ENCODE assay signal across 8 cellular contexts in genomic region chr2:200585730-200586643, GRCh38. TPM values are rescaled to one million over a fixed set of nuclear protein-coding genes. Genes with fewer than 3 reads are reported as not detected.
DNase-seq lines count a peak whose midpoint lies in the region; ATAC-seq, FAIRE-seq and TF ChIP-seq lines count a peak whose summit lies in the region.

TSS of gene AOX1 (plus strand) at chr2:200586014. CDS start at chr2:200586109, 95 bp downstream.

- BruUV-seq in endothelial cell of umbilical vein (replicated peaks; lab: Mats Ljungman, UMichigan): no TSS peak

- H3K9ac ChIP-seq in endothelial cell of umbilical vein (replicated peaks; ENCODE audit: extremely low read depth, insufficient read depth, low read length): no peak within 1 kb of the TSS
- peak within 1 kb of the TSS; percentile 50 for H3K9ac ChIP-seq in mesendoderm (ENCODE audit: low read length)

- H2BK120ac ChIP-seq in mesendoderm (ENCODE audit: low read depth, low read length): no peak within 1 kb of the TSS

- H3K18ac ChIP-seq in mesendoderm (ENCODE audit: low read length): no peak within 1 kb of the TSS

- H3K4me2 ChIP-seq in endothelial cell of umbilical vein (ENCODE audit: insufficient read depth, low read length) (peak within 1 kb of the TSS; percentile 84), mesendoderm (ENCODE audit: low read length) (peak within 1 kb of the TSS; percentile 64)

- no peak within 1 kb of the TSS for H2BK5ac ChIP-seq in mesendoderm (ENCODE audit: low read length)

- peaks cover 11% of the 10 kb centered on the region for H3K4me1 ChIP-seq in endothelial cell of umbilical vein (ENCODE audit: control insufficient read depth, extremely low read depth, insufficient read depth, low read length)
- H3K4me1 ChIP-seq in mesendoderm (ENCODE audit: control insufficient read depth, low read depth, low read length): no peaks in the 10 kb centered on the region

- H2AFZ ChIP-seq in endothelial cell of umbilical vein (ENCODE audit: low read depth, low read length): peak within 1 kb of the TSS; percentile 94

- no peaks in the 10 kb centered on the region for H3K79me1 ChIP-seq in mesendoderm (ENCODE audit: low read length)

- no peak within 1 kb of the TSS for H2AK5ac ChIP-seq in mesendoderm (ENCODE audit: low read length)

- ATAC-seq in GM21619 (IDR thresholded peaks at IDR 0.05; ENCODE audit: unreplicated experiment) (peak; percentile 53), HG03571 (IDR thresholded peaks at IDR 0.05; ENCODE audit: unreplicated experiment) (no peak)

- TF ChIP-seq POLR2A in endothelial cell of umbilical vein (IDR thresholded peaks at IDR 0.05; ENCODE audit: low read depth, low read length): no peak

- no peak within 1 kb of the TSS for H4K8ac ChIP-seq in mesendoderm (ENCODE audit: low read depth, low read length)

- no peak for DNase-seq in AG09319 (ENCODE audit: extremely low read depth, low read depth)
- peak; percentile 14 to 34 for DNase-seq in activated CD4-positive, alpha-beta T cell treated with anti-CD3 and anti-CD28 coated beads, Interleukin-2, amount 50 U/mL, for 48 hours
- DNase-seq in endothelial cell of umbilical vein (ENCODE audit: low read depth, low spot score): peak; percentile 53
- peak; percentile 90 for DNase-seq in mesendoderm
- DNase-seq in substantia nigra (lab: John Stamatoyannopoulos, UW): peak in 24 of 49 donors; percentile 1 to 73 (median 12)
- no peak for DNase-seq in middle frontal gyrus (ENCODE audit: extremely low spot score, low spot score)

- TF ChIP-seq CTCF in AG09319 (IDR thresholded peaks at IDR 0.05; ENCODE audit: low read depth, low read length) (peak; percentile 20), endothelial cell of umbilical vein (IDR thresholded peaks at IDR 0.05; ENCODE audit: extremely low read depth in 1 of 2, insufficient read depth in 1 of 2, low read depth in 1 of 2, low read length in 2 of 2) (peak in 1 of 2 donors; percentile 7)

- H3K27me3 ChIP-seq in endothelial cell of umbilical vein (ENCODE audit: control insufficient read depth in 2 of 2, insufficient read depth in 2 of 2, low read length in 2 of 2): no peaks in the 10 kb centered on the region
- H3K27me3 ChIP-seq in mesendoderm (ENCODE audit: insufficient read depth, low read length, poor library complexity): no peaks in the 10 kb centered on the region

- no peaks in the 10 kb centered on the region for H3K79me2 ChIP-seq in endothelial cell of umbilical vein (ENCODE audit: control insufficient read depth, insufficient read depth, low read length)
- H3K79me2 ChIP-seq in mesendoderm (ENCODE audit: control insufficient read depth, insufficient read depth, low read length): no peaks in the 10 kb centered on the region

- peak within 1 kb of the TSS; percentile 78 for H3K56ac ChIP-seq in mesendoderm (ENCODE audit: low read length)

- H3K36me3 ChIP-seq in endothelial cell of umbilical vein (ENCODE audit: control insufficient read depth in 2 of 2, extremely low read depth in 1 of 2, insufficient read depth in 2 of 2, low read length in 2 of 2) (no peaks in the 10 kb centered on the region), mesendoderm (ENCODE audit: control insufficient read depth, insufficient read depth, low read length) (no peaks in the 10 kb centered on the region)

- H3K27ac ChIP-seq in endothelial cell of umbilical vein (ENCODE audit: insufficient read depth, low read depth, low read length): no peak within 1 kb of the TSS
- H3K27ac ChIP-seq in mesendoderm (ENCODE audit: low read depth, low read length): no peak within 1 kb of the TSS
- peak within 1 kb of the TSS; percentile 20 for H3K27ac ChIP-seq in substantia nigra (ENCODE audit: low read depth, low read length, poor library complexity, severe bottlenecking)

- no peak for FAIRE-seq in endothelial cell of umbilical vein (lab: Jason Lieb, UNC)

- no peak within 1 kb of the TSS for H4K5ac ChIP-seq in mesendoderm (ENCODE audit: low read length)

- dilution Hi-C loops in endothelial cell of umbilical vein (cut with MboI; ENCODE audit: extremely low pct_ligation_motif_present, low sequenced_read_pairs): no loop called here

- no peaks in the 10 kb centered on the region for H4K20me1 ChIP-seq in endothelial cell of umbilical vein (replicated peaks; ENCODE audit: control insufficient read depth, extremely low read depth, insufficient read depth, low read length)

- H3K9me1 ChIP-seq in endothelial cell of umbilical vein (replicated peaks; ENCODE audit: control insufficient read depth, extremely low read depth, insufficient read depth, low read length): no peaks in the 10 kb centered on the region

- H2BK15ac ChIP-seq in mesendoderm (replicated peaks; ENCODE audit: low read depth): no peak within 1 kb of the TSS

- CTCF ChIA-PET in endothelial cell of umbilical vein (lab: Charles Lee): interaction anchor here (0.6 to 2.1 kb wide), 16 partner anchors 10 to 612 kb away, joined by 3 to 7 read pairs (median 4); no protein-coding TSS in a partner anchor

- no CpG with 5 or more reads among the region's 62 CpGs for WGBS in mesendoderm (ENCODE audit: extremely low coverage, insufficient coverage, low lambda C conversion rate)

- POLR2A ChIA-PET in endothelial cell of umbilical vein (lab: Charles Lee): no interaction called here

- peak within 1 kb of the TSS; percentile 32 to 54 (median 47) for H3K4me3 ChIP-seq in endothelial cell of umbilical vein (replicated peaks in 1 of 3; ENCODE audit: insufficient read depth in 1 of 3, low read depth in 1 of 3, low read length in 3 of 3)
- peak within 1 kb of the TSS; percentile 10 for H3K4me3 ChIP-seq in mesendoderm (ENCODE audit: low read length)

- H3K9me3 ChIP-seq in endothelial cell of umbilical vein (replicated peaks; ENCODE audit: control insufficient read depth, insufficient read depth, low read length): no peaks in the 10 kb centered on the region

- H3K4ac ChIP-seq in mesendoderm (ENCODE audit: low read depth, low read length): no peak within 1 kb of the TSS

- intact Hi-C loops in endothelial cell of umbilical vein (cut with micrococcal nuclease): no loop called here

- no peak within 1 kb of the TSS for H3K23ac ChIP-seq in mesendoderm (ENCODE audit: low read length)

TF ChIP-seq in endothelial cell of umbilical vein, 7 proteins besides CTCF, POLR2A, EP300 and RAD21:
- TF ChIP-seq EZH2 (IDR thresholded peaks at IDR 0.05; ENCODE audit: borderline replicate concordance, low read depth, low read length, severe bottlenecking) (peak; percentile 41), POLR2AphosphoS5 (IDR thresholded peaks at IDR 0.05; ENCODE audit: insufficient read depth, low read depth, low read length) (no peak), GATA2 (IDR thresholded peaks at IDR 0.05; ENCODE audit: insufficient read depth, insufficient read length, low read depth, low read length) (no peak), FOS (IDR thresholded peaks at IDR 0.05; ENCODE audit: borderline replicate concordance, insufficient read depth, low read length) (no peak), MYC (IDR thresholded peaks at IDR 0.05; ENCODE audit: low read depth, low read length) (no peak), MAX (IDR thresholded peaks at IDR 0.05; ENCODE audit: insufficient read depth, insufficient read length) (peak; percentile 5), JUN (IDR thresholded peaks at IDR 0.05; ENCODE audit: borderline replicate concordance, insufficient read depth, insufficient read length, low read depth) (no peak)
TF ChIP-seq in endothelial cell of umbilical vein: peak in this region for 2.

RNA-seq across cellular contexts. Expression of gene AOX1, which starts in this region (rescaled TPM):
- total RNA-seq in endothelial cell of umbilical vein: 0.23 and 0.46 TPM in 2 replicates
- polyA plus RNA-seq in endothelial cell of umbilical vein: 0.02 and 0.03 TPM in 2 replicates
- polyA plus RNA-seq in endothelial cell of umbilical vein (2011; cell fraction: cytosol; rRNA removed): 0.06 and 0.13 TPM in 2 replicates
- polyA plus RNA-seq in endothelial cell of umbilical vein (2011; cell fraction: nucleus; rRNA removed): 0.11 and 0.83 TPM in 2 replicates
- polyA plus RNA-seq in endothelial cell of umbilical vein (2012): 0.15 and 0.35 TPM in 2 replicates
- not detected in 2 replicates for polyA minus RNA-seq in endothelial cell of umbilical vein
- 5.7 TPM for polyA minus RNA-seq in endothelial cell of umbilical vein (2011; cell fraction: cytosol; rRNA and poly(A)+ RNA removed)
- 0.14 TPM in 1 of 2 replicates, not detected in the other for polyA minus RNA-seq in endothelial cell of umbilical vein (2011; cell fraction: nucleus; rRNA and poly(A)+ RNA removed)
- polyA plus RNA-seq in mesendoderm (2013, experiment 1 of 2): 1.2 TPM
- 1.3 TPM for polyA plus RNA-seq in mesendoderm (2013, experiment 2 of 2)

Comparison
In these comparisons a context has a peak if more than half of its experiments do, and no peak if none do; other contexts are left out.
1. DNase-seq: peak in activated CD4-positive, alpha-beta T cell treated with anti-CD3 and anti-CD28 coated beads, Interleukin-2, amount 50 U/mL, for 48 hours (2 of 2), endothelial cell of umbilical vein (single experiment) and mesendoderm (single experiment); none in AG09319 (single experiment) and middle frontal gyrus (single experiment).